1 cellular context compared by ENCODE assay signal in the genomic region with DNA sequence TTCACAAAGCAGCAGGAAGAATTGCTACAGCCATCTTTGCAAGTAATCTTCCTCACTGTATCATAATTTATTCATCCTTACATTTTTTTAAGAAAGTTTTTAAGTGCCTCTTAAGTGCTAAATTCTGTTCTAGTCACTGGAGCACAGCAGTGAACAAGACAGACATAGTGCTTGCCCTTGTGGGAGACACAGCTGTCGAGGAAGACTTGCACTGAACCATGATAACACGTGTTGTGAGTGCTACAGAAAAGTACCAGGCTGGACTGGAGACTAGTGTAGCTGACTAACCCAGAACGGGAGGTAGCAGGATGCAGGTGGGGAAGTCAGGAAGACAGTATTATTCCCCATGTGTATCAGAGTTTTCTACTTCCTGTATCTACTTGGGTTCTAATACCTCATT.
TF ChIP-seq lines count a peak whose summit lies in the region.

No MANE protein-coding gene starts in this region.

TF ChIP-seq in H1, 55 proteins besides CTCF, POLR2A, EP300 and RAD21 (continued from another document):
- TF ChIP-seq, protein P1, sequence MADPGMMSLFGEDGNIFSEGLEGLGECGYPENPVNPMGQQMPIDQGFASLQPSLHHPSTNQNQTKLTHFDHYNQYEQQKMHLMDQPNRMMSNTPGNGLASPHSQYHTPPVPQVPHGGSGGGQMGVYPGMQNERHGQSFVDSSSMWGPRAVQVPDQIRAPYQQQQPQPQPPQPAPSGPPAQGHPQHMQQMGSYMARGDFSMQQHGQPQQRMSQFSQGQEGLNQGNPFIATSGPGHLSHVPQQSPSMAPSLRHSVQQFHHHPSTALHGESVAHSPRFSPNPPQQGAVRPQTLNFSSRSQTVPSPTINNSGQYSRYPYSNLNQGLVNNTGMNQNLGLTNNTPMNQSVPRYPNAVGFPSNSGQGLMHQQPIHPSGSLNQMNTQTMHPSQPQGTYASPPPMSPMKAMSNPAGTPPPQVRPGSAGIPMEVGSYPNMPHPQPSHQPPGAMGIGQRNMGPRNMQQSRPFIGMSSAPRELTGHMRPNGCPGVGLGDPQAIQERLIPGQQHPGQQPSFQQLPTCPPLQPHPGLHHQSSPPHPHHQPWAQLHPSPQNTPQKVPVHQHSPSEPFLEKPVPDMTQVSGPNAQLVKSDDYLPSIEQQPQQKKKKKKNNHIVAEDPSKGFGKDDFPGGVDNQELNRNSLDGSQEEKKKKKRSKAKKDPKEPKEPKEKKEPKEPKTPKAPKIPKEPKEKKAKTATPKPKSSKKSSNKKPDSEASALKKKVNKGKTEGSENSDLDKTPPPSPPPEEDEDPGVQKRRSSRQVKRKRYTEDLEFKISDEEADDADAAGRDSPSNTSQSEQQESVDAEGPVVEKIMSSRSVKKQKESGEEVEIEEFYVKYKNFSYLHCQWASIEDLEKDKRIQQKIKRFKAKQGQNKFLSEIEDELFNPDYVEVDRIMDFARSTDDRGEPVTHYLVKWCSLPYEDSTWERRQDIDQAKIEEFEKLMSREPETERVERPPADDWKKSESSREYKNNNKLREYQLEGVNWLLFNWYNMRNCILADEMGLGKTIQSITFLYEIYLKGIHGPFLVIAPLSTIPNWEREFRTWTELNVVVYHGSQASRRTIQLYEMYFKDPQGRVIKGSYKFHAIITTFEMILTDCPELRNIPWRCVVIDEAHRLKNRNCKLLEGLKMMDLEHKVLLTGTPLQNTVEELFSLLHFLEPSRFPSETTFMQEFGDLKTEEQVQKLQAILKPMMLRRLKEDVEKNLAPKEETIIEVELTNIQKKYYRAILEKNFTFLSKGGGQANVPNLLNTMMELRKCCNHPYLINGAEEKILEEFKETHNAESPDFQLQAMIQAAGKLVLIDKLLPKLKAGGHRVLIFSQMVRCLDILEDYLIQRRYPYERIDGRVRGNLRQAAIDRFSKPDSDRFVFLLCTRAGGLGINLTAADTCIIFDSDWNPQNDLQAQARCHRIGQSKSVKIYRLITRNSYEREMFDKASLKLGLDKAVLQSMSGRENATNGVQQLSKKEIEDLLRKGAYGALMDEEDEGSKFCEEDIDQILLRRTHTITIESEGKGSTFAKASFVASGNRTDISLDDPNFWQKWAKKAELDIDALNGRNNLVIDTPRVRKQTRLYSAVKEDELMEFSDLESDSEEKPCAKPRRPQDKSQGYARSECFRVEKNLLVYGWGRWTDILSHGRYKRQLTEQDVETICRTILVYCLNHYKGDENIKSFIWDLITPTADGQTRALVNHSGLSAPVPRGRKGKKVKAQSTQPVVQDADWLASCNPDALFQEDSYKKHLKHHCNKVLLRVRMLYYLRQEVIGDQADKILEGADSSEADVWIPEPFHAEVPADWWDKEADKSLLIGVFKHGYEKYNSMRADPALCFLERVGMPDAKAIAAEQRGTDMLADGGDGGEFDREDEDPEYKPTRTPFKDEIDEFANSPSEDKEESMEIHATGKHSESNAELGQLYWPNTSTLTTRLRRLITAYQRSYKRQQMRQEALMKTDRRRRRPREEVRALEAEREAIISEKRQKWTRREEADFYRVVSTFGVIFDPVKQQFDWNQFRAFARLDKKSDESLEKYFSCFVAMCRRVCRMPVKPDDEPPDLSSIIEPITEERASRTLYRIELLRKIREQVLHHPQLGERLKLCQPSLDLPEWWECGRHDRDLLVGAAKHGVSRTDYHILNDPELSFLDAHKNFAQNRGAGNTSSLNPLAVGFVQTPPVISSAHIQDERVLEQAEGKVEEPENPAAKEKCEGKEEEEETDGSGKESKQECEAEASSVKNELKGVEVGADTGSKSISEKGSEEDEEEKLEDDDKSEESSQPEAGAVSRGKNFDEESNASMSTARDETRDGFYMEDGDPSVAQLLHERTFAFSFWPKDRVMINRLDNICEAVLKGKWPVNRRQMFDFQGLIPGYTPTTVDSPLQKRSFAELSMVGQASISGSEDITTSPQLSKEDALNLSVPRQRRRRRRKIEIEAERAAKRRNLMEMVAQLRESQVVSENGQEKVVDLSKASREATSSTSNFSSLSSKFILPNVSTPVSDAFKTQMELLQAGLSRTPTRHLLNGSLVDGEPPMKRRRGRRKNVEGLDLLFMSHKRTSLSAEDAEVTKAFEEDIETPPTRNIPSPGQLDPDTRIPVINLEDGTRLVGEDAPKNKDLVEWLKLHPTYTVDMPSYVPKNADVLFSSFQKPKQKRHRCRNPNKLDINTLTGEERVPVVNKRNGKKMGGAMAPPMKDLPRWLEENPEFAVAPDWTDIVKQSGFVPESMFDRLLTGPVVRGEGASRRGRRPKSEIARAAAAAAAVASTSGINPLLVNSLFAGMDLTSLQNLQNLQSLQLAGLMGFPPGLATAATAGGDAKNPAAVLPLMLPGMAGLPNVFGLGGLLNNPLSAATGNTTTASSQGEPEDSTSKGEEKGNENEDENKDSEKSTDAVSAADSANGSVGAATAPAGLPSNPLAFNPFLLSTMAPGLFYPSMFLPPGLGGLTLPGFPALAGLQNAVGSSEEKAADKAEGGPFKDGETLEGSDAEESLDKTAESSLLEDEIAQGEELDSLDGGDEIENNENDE (IDR thresholded peaks at IDR 0.05; ENCODE audit: insufficient replicate concordance, low read length): no peak
- TF ChIP-seq CEBPB (IDR thresholded peaks at IDR 0.05; ENCODE audit: low read depth, low read length): no peak
- TF ChIP-seq CHD2 (IDR thresholded peaks at IDR 0.05; ENCODE audit: low read length): no peak
- no peak for TF ChIP-seq KDM1A (IDR thresholded peaks at IDR 0.05; ENCODE audit: borderline replicate concordance, low read length)
